Comparison of ENCODE assay signal across 1 cellular context in genomic region chr17:74145756-74146155, GRCh38.
TF ChIP-seq lines count a peak whose summit lies in the region.

No MANE protein-coding gene starts in this region.

TF ChIP-seq in WTC11, 78 proteins besides CTCF, POLR2A, EP300 and RAD21 (continued from another document):
- no peak for TF ChIP-seq PRDM15 (CRISPR knock-in tag; IDR thresholded peaks at IDR 0.05)
